1 cellular context compared by ENCODE assay signal in the genomic region with DNA sequence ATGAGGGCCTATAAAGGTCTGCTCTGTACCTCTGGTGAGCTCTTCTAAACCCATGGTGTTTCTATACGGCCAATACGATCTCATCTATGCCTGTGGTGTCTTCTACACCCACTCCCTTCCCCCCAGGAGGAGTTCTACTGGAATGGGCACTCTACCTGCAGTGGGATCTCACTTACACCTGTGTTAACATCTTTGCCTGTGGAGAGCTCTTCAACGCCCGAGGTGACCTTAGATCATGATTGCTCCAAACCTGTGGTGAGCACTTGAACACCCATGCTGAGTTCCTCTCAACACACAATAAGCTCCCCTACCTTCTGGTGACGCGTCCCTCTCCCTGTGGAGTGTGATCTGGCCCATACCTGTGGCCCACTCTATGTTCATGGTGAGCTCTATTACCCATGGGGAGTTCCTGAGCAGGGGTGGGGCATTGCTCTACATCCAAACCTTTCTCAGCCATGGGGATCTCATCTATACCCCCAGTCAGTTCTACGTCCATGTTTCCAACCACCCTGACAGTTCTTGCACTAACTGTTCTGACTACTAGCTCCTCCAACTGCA.
TF ChIP-seq lines count a peak whose summit lies in the region.

No MANE protein-coding gene starts in this region.

TF ChIP-seq in HepG2, 621 proteins besides CTCF, POLR2A, EP300 and RAD21:
- TF ChIP-seq, protein P1, sequence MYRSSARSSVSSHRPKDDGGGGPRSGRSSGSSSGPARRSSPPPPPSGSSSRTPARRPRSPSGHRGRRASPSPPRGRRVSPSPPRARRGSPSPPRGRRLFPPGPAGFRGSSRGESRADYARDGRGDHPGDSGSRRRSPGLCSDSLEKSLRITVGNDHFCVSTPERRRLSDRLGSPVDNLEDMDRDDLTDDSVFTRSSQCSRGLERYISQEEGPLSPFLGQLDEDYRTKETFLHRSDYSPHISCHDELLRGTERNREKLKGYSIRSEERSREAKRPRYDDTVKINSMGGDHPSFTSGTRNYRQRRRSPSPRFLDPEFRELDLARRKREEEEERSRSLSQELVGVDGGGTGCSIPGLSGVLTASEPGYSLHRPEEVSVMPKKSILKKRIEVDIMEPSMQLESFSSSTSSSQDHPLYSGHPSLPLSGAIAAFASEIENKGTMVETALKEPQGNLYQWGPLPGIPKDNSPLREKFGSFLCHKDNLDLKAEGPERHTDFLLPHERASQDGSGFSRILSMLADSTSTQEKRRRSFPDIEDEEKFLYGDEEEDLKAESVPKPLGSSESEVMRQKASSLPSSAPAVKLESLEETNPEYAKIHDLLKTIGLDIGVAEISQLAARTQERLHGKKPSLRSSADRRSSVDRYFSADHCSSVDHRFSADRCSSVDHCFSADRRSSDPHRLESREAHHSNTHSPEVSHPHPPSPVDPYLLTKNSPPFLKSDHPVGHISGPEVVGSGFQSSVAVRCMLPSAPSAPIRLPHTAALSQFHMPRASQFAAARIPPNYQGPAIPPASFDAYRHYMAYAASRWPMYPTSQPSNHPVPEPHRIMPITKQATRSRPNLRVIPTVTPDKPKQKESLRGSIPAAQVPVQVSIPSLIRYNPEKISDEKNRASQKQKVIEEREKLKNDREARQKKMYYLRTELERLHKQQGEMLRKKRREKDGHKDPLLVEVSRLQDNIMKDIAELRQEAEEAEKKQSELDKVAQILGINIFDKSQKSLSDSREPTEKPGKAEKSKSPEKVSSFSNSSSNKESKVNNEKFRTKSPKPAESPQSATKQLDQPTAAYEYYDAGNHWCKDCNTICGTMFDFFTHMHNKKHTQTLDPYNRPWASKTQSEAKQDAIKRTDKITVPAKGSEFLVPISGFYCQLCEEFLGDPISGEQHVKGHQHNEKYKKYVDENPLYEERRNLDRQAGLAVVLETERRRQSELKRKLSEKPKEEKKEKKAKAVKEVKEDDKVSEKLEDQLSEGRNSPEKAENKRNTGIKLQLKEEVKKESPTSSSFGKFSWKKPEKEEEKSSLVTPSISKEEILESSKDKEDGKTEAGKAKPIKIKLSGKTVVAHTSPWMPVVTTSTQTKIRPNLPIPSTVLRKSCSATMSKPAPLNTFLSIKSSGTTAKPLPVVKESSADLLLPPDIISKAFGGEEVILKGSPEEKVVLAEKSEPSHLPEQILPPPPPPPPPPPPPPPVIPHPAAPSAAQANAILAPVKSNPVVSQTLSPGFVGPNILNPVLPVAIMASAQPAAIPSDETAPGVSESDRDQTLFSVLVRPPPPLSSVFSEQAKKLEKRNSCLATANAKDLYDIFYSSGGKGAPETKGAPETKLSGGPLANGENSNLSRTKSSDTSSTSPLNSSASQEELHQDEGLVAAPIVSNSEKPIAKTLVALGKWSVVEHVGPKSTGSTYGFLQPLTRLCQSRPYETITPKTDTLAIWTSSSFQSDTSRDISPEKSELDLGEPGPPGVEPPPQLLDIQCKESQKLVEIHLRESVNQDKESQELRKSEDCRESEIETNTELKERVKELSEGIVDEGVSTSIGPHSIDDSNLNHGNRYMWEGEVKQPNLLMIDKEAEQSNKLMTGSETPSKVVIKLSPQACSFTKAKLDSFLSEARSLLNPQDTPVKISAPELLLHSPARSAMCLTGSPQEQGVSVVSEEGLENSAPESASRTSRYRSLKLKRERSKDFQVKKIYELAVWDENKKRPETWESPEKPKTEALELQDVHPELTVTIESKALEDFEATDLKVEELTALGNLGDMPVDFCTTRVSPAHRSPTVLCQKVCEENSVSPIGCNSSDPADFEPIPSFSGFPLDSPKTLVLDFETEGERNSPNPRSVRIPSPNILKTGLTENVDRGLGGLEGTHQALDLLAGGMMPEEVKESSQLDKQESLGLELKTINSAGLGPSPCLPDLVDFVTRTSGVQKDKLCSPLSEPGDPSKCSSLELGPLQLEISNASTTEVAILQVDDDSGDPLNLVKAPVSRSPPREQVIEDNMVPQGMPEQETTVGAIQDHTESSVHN (CRISPR knock-in tag; IDR thresholded peaks at IDR 0.05): no peak
- TF ChIP-seq ZNF557 (CRISPR knock-in tag; IDR thresholded peaks at IDR 0.05): no peak
- TF ChIP-seq, protein P2, sequence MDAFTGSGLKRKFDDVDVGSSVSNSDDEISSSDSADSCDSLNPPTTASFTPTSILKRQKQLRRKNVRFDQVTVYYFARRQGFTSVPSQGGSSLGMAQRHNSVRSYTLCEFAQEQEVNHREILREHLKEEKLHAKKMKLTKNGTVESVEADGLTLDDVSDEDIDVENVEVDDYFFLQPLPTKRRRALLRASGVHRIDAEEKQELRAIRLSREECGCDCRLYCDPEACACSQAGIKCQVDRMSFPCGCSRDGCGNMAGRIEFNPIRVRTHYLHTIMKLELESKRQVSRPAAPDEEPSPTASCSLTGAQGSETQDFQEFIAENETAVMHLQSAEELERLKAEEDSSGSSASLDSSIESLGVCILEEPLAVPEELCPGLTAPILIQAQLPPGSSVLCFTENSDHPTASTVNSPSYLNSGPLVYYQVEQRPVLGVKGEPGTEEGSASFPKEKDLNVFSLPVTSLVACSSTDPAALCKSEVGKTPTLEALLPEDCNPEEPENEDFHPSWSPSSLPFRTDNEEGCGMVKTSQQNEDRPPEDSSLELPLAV (CRISPR knock-in tag; conservative IDR thresholded peaks at IDR 0.05; ENCODE audit: low read depth): no peak
- TF ChIP-seq BRD4 (CRISPR knock-in tag; IDR thresholded peaks at IDR 0.05): no peak
- TF ChIP-seq, protein P3, sequence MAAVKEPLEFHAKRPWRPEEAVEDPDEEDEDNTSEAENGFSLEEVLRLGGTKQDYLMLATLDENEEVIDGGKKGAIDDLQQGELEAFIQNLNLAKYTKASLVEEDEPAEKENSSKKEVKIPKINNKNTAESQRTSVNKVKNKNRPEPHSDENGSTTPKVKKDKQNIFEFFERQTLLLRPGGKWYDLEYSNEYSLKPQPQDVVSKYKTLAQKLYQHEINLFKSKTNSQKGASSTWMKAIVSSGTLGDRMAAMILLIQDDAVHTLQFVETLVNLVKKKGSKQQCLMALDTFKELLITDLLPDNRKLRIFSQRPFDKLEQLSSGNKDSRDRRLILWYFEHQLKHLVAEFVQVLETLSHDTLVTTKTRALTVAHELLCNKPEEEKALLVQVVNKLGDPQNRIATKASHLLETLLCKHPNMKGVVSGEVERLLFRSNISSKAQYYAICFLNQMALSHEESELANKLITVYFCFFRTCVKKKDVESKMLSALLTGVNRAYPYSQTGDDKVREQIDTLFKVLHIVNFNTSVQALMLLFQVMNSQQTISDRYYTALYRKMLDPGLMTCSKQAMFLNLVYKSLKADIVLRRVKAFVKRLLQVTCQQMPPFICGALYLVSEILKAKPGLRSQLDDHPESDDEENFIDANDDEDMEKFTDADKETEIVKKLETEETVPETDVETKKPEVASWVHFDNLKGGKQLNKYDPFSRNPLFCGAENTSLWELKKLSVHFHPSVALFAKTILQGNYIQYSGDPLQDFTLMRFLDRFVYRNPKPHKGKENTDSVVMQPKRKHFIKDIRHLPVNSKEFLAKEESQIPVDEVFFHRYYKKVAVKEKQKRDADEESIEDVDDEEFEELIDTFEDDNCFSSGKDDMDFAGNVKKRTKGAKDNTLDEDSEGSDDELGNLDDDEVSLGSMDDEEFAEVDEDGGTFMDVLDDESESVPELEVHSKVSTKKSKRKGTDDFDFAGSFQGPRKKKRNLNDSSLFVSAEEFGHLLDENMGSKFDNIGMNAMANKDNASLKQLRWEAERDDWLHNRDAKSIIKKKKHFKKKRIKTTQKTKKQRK (IDR thresholded peaks at IDR 0.05; ENCODE audit: low read length): no peak
- no peak for TF ChIP-seq XRCC5 (optimal IDR thresholded peaks at IDR 0.05; ENCODE audit: low read length)
- no peak for TF ChIP-seq ZMYM2 (CRISPR knock-in tag; IDR thresholded peaks at IDR 0.05)
- no peak for TF ChIP-seq IRX3 (CRISPR knock-in tag; IDR thresholded peaks at IDR 0.05; ENCODE audit: borderline replicate concordance, low read depth)
- no peak for TF ChIP-seq CCDC6 (CRISPR knock-in tag; IDR thresholded peaks at IDR 0.05)
- TF ChIP-seq ZFP36L2 (CRISPR knock-in tag; IDR thresholded peaks at IDR 0.05): no peak
- no peak for TF ChIP-seq ZNF160 (CRISPR knock-in tag; IDR thresholded peaks at IDR 0.05)
